In genomic region chr6:97215157-97215769, GRCh38 we compare ENCODE assay signal across 9 cellular contexts.
DNase-seq lines count a peak whose midpoint lies in the region; ATAC-seq and TF ChIP-seq lines count a peak whose summit lies in the region.
"Had no signal": no experiment of that assay in that cellular context is flagged by ENCODE, and none has a peak within 500 bp of the region (broad histone marks: within the 10 kb centered on the region; RNA-seq: fewer than 3 reads in every experiment).

No MANE protein-coding gene starts in this region.

- no CpG with 5 or more reads among the region's 6 CpGs for WGBS in neuronal stem cell (ENCODE audit: extremely low coverage in 2 of 2, insufficient read length in 2 of 2, insufficient replicate concordance in 1 of 2), 2 donors
- 63 to 65% methylated on average over 6 of the region's 6 CpGs for WGBS in lower leg skin, 2 donors

- no peak for TF ChIP-seq POLR2A in lower leg skin (IDR thresholded peaks at IDR 0.05)

- H3K27ac Mint-ChIP-seq in stimulated activated naive CD8-positive, alpha-beta T cell treated with anti-CD3 and anti-CD28 coated beads, Interleukin-15, amount 100 ng/mL, for 72 hours = peak overlapping the region in 1 of 2 donors; percentile 40

- no peak overlapping the region for H3K4me3 ChIP-seq in PC-3 (ENCODE audit: low read length)
- no peak overlapping the region for H3K4me3 ChIP-seq in epithelial cell of esophagus (ENCODE audit: low read length)
- H3K4me3 ChIP-seq in neuronal stem cell (ENCODE audit: low read length in 2 of 2) = no peak overlapping the region
- H3K4me3 ChIP-seq in lower leg skin (ENCODE audit: low read depth, poor library complexity, severe bottlenecking) = no peak overlapping the region
- H3K4me3 ChIP-seq: thoracic aorta had no signal

- H3K4me3 Mint-ChIP-seq in stimulated activated naive CD8-positive, alpha-beta T cell treated with anti-CD3 and anti-CD28 coated beads, Interleukin-15, amount 100 ng/mL, for 72 hours = no peak overlapping the region

- no peaks in the 10 kb centered on the region for H3K27me3 Mint-ChIP-seq in stimulated activated naive CD8-positive, alpha-beta T cell treated with anti-CD3 and anti-CD28 coated beads, Interleukin-15, amount 100 ng/mL, for 72 hours

- no peak overlapping the region for H4K91ac ChIP-seq in neuronal stem cell (ENCODE audit: low read depth, low read length, poor library complexity)

- H3K4me1 ChIP-seq in PC-3 (ENCODE audit: insufficient read depth, low read length) = no peaks in the 10 kb centered on the region
- peaks cover 0 to 5% of the 10 kb centered on the region in 2 donors for H3K4me1 ChIP-seq in neuronal stem cell (ENCODE audit: control insufficient read depth in 2 of 2, insufficient read depth in 1 of 2, low read depth in 1 of 2, low read length in 2 of 2)

- H3K9me3 ChIP-seq in PC-3 (ENCODE audit: low read length) (no peaks in the 10 kb centered on the region), neuronal stem cell (replicated peaks in 1 of 2; ENCODE audit: control insufficient read depth in 2 of 2, insufficient read depth in 1 of 2, low read depth in 1 of 2, low read length in 2 of 2) (no peaks in the 10 kb centered on the region)
- H3K9me3 ChIP-seq: thoracic aorta had no signal

- no peak overlapping the region for H2BK12ac ChIP-seq in neuronal stem cell (ENCODE audit: low read length)

- H2AK5ac ChIP-seq in neuronal stem cell (ENCODE audit: low read depth, low read length) = no peak overlapping the region

- no peaks in the 10 kb centered on the region for H3F3A ChIP-seq in PC-3 (ENCODE audit: low read length, unreplicated experiment)

- ATAC-seq in stimulated activated naive CD8-positive, alpha-beta T cell treated with anti-CD3 and anti-CD28 coated beads, Interleukin-15, Interleukin-2, amounts not matched to agents 100 U/mL and 50 U/mL, for 24 hours = no peak
- no peak for ATAC-seq in stimulated activated naive CD8-positive, alpha-beta T cell treated with anti-CD3 and anti-CD28 coated beads, Interleukin-15, amount 100 ng/mL, for 72 hours
- ATAC-seq in PC-3 = peak; percentile 66

- H3K79me1 ChIP-seq in neuronal stem cell (ENCODE audit: low read depth, low read length) = no peaks in the 10 kb centered on the region

- H3K4me1 Mint-ChIP-seq in stimulated activated naive CD8-positive, alpha-beta T cell treated with anti-CD3 and anti-CD28 coated beads, Interleukin-15, amount 100 ng/mL, for 72 hours = peaks cover 6% of the 10 kb centered on the region

- TF ChIP-seq CTCF in PC-3 (conservative IDR thresholded peaks at IDR 0.05; ENCODE audit: low read depth, low read length) (peak; percentile 54), epithelial cell of esophagus (IDR thresholded peaks at IDR 0.05; ENCODE audit: insufficient read depth, low read depth, low read length, missing control alignments) (peak; percentile 63), lower leg skin (IDR thresholded peaks at IDR 0.05) (no peak)

- no peak overlapping the region for H2BK15ac ChIP-seq in neuronal stem cell (ENCODE audit: low read length)

- peak; percentile 4 for DNase-seq in stimulated activated naive CD8-positive, alpha-beta T cell treated with anti-CD3 and anti-CD28 coated beads, Interleukin-15, Interleukin-2, amounts not matched to agents 100 U/mL and 50 U/mL, for 24 hours
- no peak for DNase-seq in stimulated activated naive CD8-positive, alpha-beta T cell treated with anti-CD3 and anti-CD28 coated beads, Interleukin-15, amount 100 ng/mL, for 72 hours
- DNase-seq in PC-3 (peak; percentile 55), epithelial cell of esophagus (ENCODE audit: low read depth) (peak; percentile 62), neuronal stem cell (ENCODE audit: low spot score) (peak; percentile 49), lower leg skin (ENCODE audit: low spot score in 2 of 2) (no peak), SW480 (ENCODE audit: low spot score) (no peak)
- DNase-seq in activated T-cell treated with anti-CD3 and anti-CD28 coated beads, Interleukin-2, amount 50 U/mL, for 1 hour = no peak

- no peaks in the 10 kb centered on the region for H4K20me1 ChIP-seq in PC-3 (ENCODE audit: low read length)

- H4K8ac ChIP-seq in neuronal stem cell (ENCODE audit: low read depth, low read length) = no peak overlapping the region

- intact Hi-C loops in PC-3 (cut with micrococcal nuclease) (loop anchor here (2.0 kb wide), 1 partner anchor 180 kb away; no protein-coding TSS in a partner anchor), lower leg skin (cut with DNase I; ENCODE audit: low total_unique reads) (no loop called here)

- H3K18ac ChIP-seq in neuronal stem cell (ENCODE audit: low read length) = no peak overlapping the region

- H3K4me2 ChIP-seq in PC-3 (ENCODE audit: low read length) (no peak overlapping the region), neuronal stem cell (ENCODE audit: insufficient read depth, low read length, poor library complexity, severe bottlenecking) (peak overlapping the region; percentile 37)

- H2AFZ ChIP-seq in PC-3 (ENCODE audit: low read length) = no peak overlapping the region
- H2AFZ ChIP-seq in neuronal stem cell (ENCODE audit: low read length) = peak overlapping the region; percentile 37

- H3K9me3 Mint-ChIP-seq in stimulated activated naive CD8-positive, alpha-beta T cell treated with anti-CD3 and anti-CD28 coated beads, Interleukin-15, amount 100 ng/mL, for 72 hours = no peaks in the 10 kb centered on the region

- H3K27ac ChIP-seq in PC-3 (ENCODE audit: low read length) (no peak overlapping the region), neuronal stem cell (replicated peaks; ENCODE audit: low read length) (peak overlapping the region; percentile 64)
- H3K27ac ChIP-seq: thoracic aorta had no signal

- no peaks in the 10 kb centered on the region for H3K36me3 ChIP-seq in PC-3 (ENCODE audit: low read depth, low read length)
- peaks cover 0 to 46% of the 10 kb centered on the region in 2 donors for H3K36me3 ChIP-seq in neuronal stem cell (replicated peaks in 1 of 2; ENCODE audit: control insufficient read depth in 2 of 2, insufficient read depth in 2 of 2, low read length in 2 of 2)
- H3K36me3 ChIP-seq: thoracic aorta had no signal

- no peak overlapping the region for H3K23ac ChIP-seq in neuronal stem cell (ENCODE audit: low read depth, low read length, poor library complexity)

- H3K4ac ChIP-seq in neuronal stem cell (ENCODE audit: low read length) = no peak overlapping the region

- H3K79me2 ChIP-seq in PC-3 (ENCODE audit: low read length) = no peaks in the 10 kb centered on the region

- no peak overlapping the region for H2BK120ac ChIP-seq in neuronal stem cell (ENCODE audit: low read depth, low read length)

- POLR2A ChIA-PET in PC-3 (lab: Charles Lee; ENCODE audit: unreplicated experiment) = no interaction called here

- no peaks in the 10 kb centered on the region for H3K27me3 ChIP-seq in PC-3 (ENCODE audit: low read length)
- no peaks in the 10 kb centered on the region for H3K27me3 ChIP-seq in neuronal stem cell (ENCODE audit: control insufficient read depth in 3 of 3, insufficient read depth in 3 of 3, low read depth in 1 of 3, low read length in 3 of 3)

- no peak overlapping the region for H2BK5ac ChIP-seq in neuronal stem cell (ENCODE audit: low read length)

- no TSS peak for BruUV-seq in PC-3 (replicated peaks; lab: Mats Ljungman, UMichigan)

- H3K9ac ChIP-seq in PC-3 (ENCODE audit: low read length) (no peak overlapping the region), neuronal stem cell (ENCODE audit: low read depth, low read length, poor library complexity) (no peak overlapping the region)

- H3K9me2 ChIP-seq in PC-3 (replicated peaks; ENCODE audit: low read length) = no peaks in the 10 kb centered on the region

- no peak overlapping the region for H3K14ac ChIP-seq in neuronal stem cell (ENCODE audit: low read length)

- CTCF ChIA-PET in PC-3 (lab: Charles Lee) = interaction anchor here (0.6 to 1.0 kb wide), 7 partner anchors 12 to 417 kb away, joined by 3 to 9 read pairs (median 4); no protein-coding TSS in a partner anchor

Comparison
In these comparisons a context has a peak if more than half of its experiments do, and no peak if none do; other contexts are left out.
1. DNase-seq: peak in stimulated activated naive CD8-positive, alpha-beta T cell treated with anti-CD3 and anti-CD28 coated beads, Interleukin-15, Interleukin-2, amounts not matched to agents 100 U/mL and 50 U/mL, for 24 hours (single experiment), PC-3 (single experiment), epithelial cell of esophagus (single experiment) and neuronal stem cell (single experiment); none in stimulated activated naive CD8-positive, alpha-beta T cell treated with anti-CD3 and anti-CD28 coated beads, Interleukin-15, amount 100 ng/mL, for 72 hours (0 of 2), lower leg skin (0 of 2), activated T-cell treated with anti-CD3 and anti-CD28 coated beads, Interleukin-2, amount 50 U/mL, for 1 hour (single experiment) and SW480 (single experiment).
2. CTCF ChIP-seq: peak in PC-3 (single experiment) and epithelial cell of esophagus (single experiment); none in lower leg skin (0 of 3).